ENCODE assay signal across 12 cellular contexts in the genomic region with DNA sequence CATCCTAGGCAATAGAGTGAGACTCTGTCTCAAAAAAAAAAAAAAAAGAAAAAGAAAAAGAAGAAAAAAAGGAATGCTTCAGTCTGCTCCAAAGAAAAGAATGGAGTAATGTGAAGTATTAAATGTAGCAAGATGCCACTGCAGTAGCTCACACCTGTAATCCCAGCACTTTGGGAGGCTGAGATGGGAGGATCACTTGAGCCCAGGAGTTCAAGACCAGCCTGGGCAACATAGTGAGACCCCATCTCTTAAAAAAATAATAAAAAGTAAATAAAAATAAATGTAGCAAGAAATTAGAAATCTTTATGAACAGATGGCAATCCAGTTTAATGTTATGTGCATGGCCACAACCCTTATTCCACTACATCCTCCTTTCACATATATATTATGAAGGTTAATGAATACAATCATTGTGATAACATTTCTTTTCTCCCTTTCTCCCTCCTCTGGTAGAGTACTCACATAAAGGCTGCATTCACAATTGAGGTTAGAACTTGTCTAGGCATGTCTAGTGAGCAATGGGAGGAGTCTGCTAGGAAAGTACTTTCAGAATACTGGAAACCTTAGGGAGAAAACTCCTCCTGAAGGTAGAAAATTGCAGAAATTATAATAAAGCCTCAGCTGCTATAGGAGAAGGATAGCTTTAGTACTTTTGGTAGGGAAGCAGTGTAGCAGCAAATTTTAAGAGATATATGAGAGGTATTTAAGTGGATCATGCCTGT. TPM values are rescaled to one million over a fixed set of nuclear protein-coding genes. Genes with fewer than 3 reads are reported as not detected.
DNase-seq lines count a peak whose midpoint lies in the region; ATAC-seq and TF ChIP-seq lines count a peak whose summit lies in the region.
"Had no signal": no experiment of that assay in that cellular context is flagged by ENCODE, and none has a peak within 500 bp of the region (broad histone marks: within the 10 kb centered on the region; RNA-seq: fewer than 3 reads in every experiment).

No MANE protein-coding gene starts in this region.

- peaks cover 14% of the 10 kb centered on the region for H3F3A ChIP-seq in PC-3 (ENCODE audit: low read length, unreplicated experiment)

- BruUV-seq in PC-3 (replicated peaks; lab: Mats Ljungman, UMichigan) = no TSS peak

- H3K4me3 ChIP-seq in PC-3 (ENCODE audit: low read length) = no peak overlapping the region

- DNase-seq in activated naive CD4-positive, alpha-beta T cell treated with anti-CD3 and anti-CD28 coated beads for 36 hours = no peak
- no peak for DNase-seq in activated naive CD4-positive, alpha-beta T cell (lab: John Stamatoyannopoulos, UW)
- DNase-seq in PC-3 = no peak
- DNase-seq in fibroblast of gingiva (ENCODE audit: low read depth) = peak; percentile 56
- no peak for DNase-seq in stimulated activated effector memory CD8-positive, alpha-beta T cell treated with anti-CD3 and anti-CD28 coated beads, Interleukin-12 subunit alpha, Interleukin-12 subunit beta, amount 100 ng/mL, for 72 hours (ENCODE audit: low spot score in 2 of 2)
- DNase-seq in activated CD4-positive, CD25-positive, alpha-beta regulatory T cell treated with anti-CD3 and anti-CD28 coated beads, Interleukin-2, amount 50 U/mL, for 72 hours = no peak
- DNase-seq in NCI-H187 (lab: John Stamatoyannopoulos, UW) = no peak
- DNase-seq: hypothalamus, NCI-H2107 had no signal

- peak overlapping the region; percentile 37 for H3K27ac Mint-ChIP-seq in activated naive CD4-positive, alpha-beta T cell treated with anti-CD3 and anti-CD28 coated beads for 36 hours
- peak overlapping the region; percentile 79 for H3K27ac Mint-ChIP-seq in stimulated activated effector memory CD8-positive, alpha-beta T cell treated with anti-CD3 and anti-CD28 coated beads, Interleukin-12 subunit alpha, Interleukin-12 subunit beta, amount 100 ng/mL, for 72 hours

- no peaks in the 10 kb centered on the region for H3K9me2 ChIP-seq in PC-3 (replicated peaks; ENCODE audit: low read length)

- H3K9ac ChIP-seq in PC-3 (ENCODE audit: low read length) = peak overlapping the region; percentile 61

- no peaks in the 10 kb centered on the region for H3K27me3 Mint-ChIP-seq in activated naive CD4-positive, alpha-beta T cell treated with anti-CD3 and anti-CD28 coated beads for 36 hours (ENCODE audit: low read depth)

- no peaks in the 10 kb centered on the region for H3K36me3 ChIP-seq in PC-3 (ENCODE audit: low read depth, low read length)
- H3K36me3 ChIP-seq: neutrophil had no signal

- H4K20me1 ChIP-seq in PC-3 (ENCODE audit: low read length) = no peaks in the 10 kb centered on the region

- no peaks in the 10 kb centered on the region for H3K9me3 Mint-ChIP-seq in activated naive CD4-positive, alpha-beta T cell treated with anti-CD3 and anti-CD28 coated beads for 36 hours
- no peaks in the 10 kb centered on the region for H3K9me3 Mint-ChIP-seq in stimulated activated effector memory CD8-positive, alpha-beta T cell treated with anti-CD3 and anti-CD28 coated beads, Interleukin-12 subunit alpha, Interleukin-12 subunit beta, amount 100 ng/mL, for 72 hours
- H3K9me3 Mint-ChIP-seq: activated naive CD4-positive, alpha-beta T cell treated with anti-CD3 and anti-CD28 coated beads, Interleukin-2, amount 50 U/mL, for 72 hours had no signal

- H3K79me2 ChIP-seq in PC-3 (ENCODE audit: low read length) = no peaks in the 10 kb centered on the region

- peaks cover 4% of the 10 kb centered on the region for H3K4me1 Mint-ChIP-seq in activated naive CD4-positive, alpha-beta T cell treated with anti-CD3 and anti-CD28 coated beads for 36 hours (ENCODE audit: low read depth)
- H3K4me1 Mint-ChIP-seq in stimulated activated effector memory CD8-positive, alpha-beta T cell treated with anti-CD3 and anti-CD28 coated beads, Interleukin-12 subunit alpha, Interleukin-12 subunit beta, amount 100 ng/mL, for 72 hours = no peaks in the 10 kb centered on the region

- peak overlapping the region; percentile 98 for H3K27ac ChIP-seq in PC-3 (ENCODE audit: low read length)
- H3K27ac ChIP-seq: neutrophil had no signal

- TF ChIP-seq CTCF in PC-3 (conservative IDR thresholded peaks at IDR 0.05; ENCODE audit: low read depth, low read length) = no peak

- H3K4me1 ChIP-seq in PC-3 (ENCODE audit: insufficient read depth, low read length) = peaks cover 51% of the 10 kb centered on the region

- intact Hi-C loops in activated naive CD4-positive, alpha-beta T cell treated with anti-CD3 and anti-CD28 coated beads for 36 hours (cut with micrococcal nuclease) = no loop called here
- intact Hi-C loops in PC-3 (cut with micrococcal nuclease) = loop anchor here (2.0 kb wide), 1 partner anchor 24 kb away; a partner anchor contains a TSS

- H3K27me3 ChIP-seq in PC-3 (ENCODE audit: low read length) = no peaks in the 10 kb centered on the region
- H3K27me3 ChIP-seq: neutrophil had no signal

- H3K9me3 ChIP-seq in PC-3 (ENCODE audit: low read length) = no peaks in the 10 kb centered on the region
- H3K9me3 ChIP-seq: neutrophil had no signal

- CTCF ChIA-PET in activated naive CD4-positive, alpha-beta T cell treated with anti-CD3 and anti-CD28 coated beads for 36 hours (lab: Charles Lee) = interaction anchor here (0.6 kb wide), 1 partner anchor 817 kb away, joined by 4 read pairs; no protein-coding TSS in a partner anchor
- CTCF ChIA-PET in PC-3 (lab: Charles Lee) = no interaction called here

- POLR2A ChIA-PET in PC-3 (lab: Charles Lee; ENCODE audit: unreplicated experiment) = no interaction called here

- no peaks in the 10 kb centered on the region for H3K36me3 Mint-ChIP-seq in activated naive CD4-positive, alpha-beta T cell treated with anti-CD3 and anti-CD28 coated beads for 36 hours (ENCODE audit: low read depth)
- H3K36me3 Mint-ChIP-seq in stimulated activated effector memory CD8-positive, alpha-beta T cell treated with anti-CD3 and anti-CD28 coated beads, Interleukin-12 subunit alpha, Interleukin-12 subunit beta, amount 100 ng/mL, for 72 hours = no peaks in the 10 kb centered on the region
- H3K36me3 Mint-ChIP-seq: activated naive CD4-positive, alpha-beta T cell treated with anti-CD3 and anti-CD28 coated beads, Interleukin-2, amount 50 U/mL, for 72 hours had no signal

- H2AFZ ChIP-seq in PC-3 (ENCODE audit: low read length) = no peak overlapping the region

- no peak overlapping the region for H3K4me3 Mint-ChIP-seq in activated naive CD4-positive, alpha-beta T cell treated with anti-CD3 and anti-CD28 coated beads for 36 hours
- H3K4me3 Mint-ChIP-seq in stimulated activated effector memory CD8-positive, alpha-beta T cell treated with anti-CD3 and anti-CD28 coated beads, Interleukin-12 subunit alpha, Interleukin-12 subunit beta, amount 100 ng/mL, for 72 hours = no peak overlapping the region

- peak overlapping the region; percentile 48 for H3K4me2 ChIP-seq in PC-3 (ENCODE audit: low read length)

- ATAC-seq in PC-3 (no peak), HG03045 (IDR thresholded peaks at IDR 0.05; ENCODE audit: unreplicated experiment) (no peak)
- ATAC-seq in stimulated activated effector memory CD8-positive, alpha-beta T cell treated with anti-CD3 and anti-CD28 coated beads, Interleukin-12 subunit alpha, Interleukin-12 subunit beta, amount 100 ng/mL, for 72 hours = no peak

RNA-seq across cellular contexts. Expression of a gene that starts 20.4 kb away (rescaled TPM):
- total RNA-seq in activated naive CD4-positive, alpha-beta T cell treated with anti-CD3 and anti-CD28 coated beads for 36 hours = under 1 TPM; 0.17 to 0.21 TPM
- 0.15 and 0.23 TPM in 2 replicates for total RNA-seq in PC-3 (2014; rRNA removed)

RNA-seq across cellular contexts. Expression of a gene that starts 20.5 kb away (rescaled TPM):
- 10 to 100 TPM; 30.4 to 34.9 TPM for total RNA-seq in activated naive CD4-positive, alpha-beta T cell treated with anti-CD3 and anti-CD28 coated beads for 36 hours
- total RNA-seq in PC-3 (2014; rRNA removed) = 7.8 and 18.5 TPM in 2 replicates

RNA-seq across cellular contexts. Expression of a gene that starts 24.9 kb away (rescaled TPM):
- 10 to 100 TPM; 47.4 to 53.7 TPM for total RNA-seq in activated naive CD4-positive, alpha-beta T cell treated with anti-CD3 and anti-CD28 coated beads for 36 hours
- 14.9 and 15.7 TPM in 2 replicates for total RNA-seq in PC-3 (2014; rRNA removed)
